In the genomic region with DNA sequence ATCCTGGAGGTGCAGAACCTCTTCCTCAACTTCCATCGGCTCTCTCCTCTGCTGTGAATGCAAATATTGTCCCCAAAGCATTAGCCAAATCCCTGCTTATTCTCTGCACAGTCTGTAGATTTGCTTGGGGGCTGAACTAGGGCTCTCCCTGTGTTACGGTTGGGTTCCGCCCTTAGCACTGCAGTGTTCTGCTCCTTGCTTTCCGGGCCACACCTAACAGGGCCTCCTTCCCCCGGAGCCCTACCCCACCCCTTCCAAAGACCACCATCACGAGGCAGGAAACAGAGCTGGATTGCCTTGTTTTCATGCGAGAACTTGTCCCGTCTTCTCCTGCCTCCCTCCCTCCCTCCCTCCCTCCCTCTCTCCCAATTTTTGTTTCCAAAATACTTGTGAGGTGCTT, we compare ENCODE assay signal across 20 cellular contexts. TPM values are rescaled to one million over a fixed set of nuclear protein-coding genes. Genes with fewer than 3 reads are reported as not detected.
DNase-seq lines count a peak whose midpoint lies in the region; ATAC-seq, FAIRE-seq and TF ChIP-seq lines count a peak whose summit lies in the region.
"Had no signal": no experiment of that assay in that cellular context is flagged by ENCODE, and none has a peak within 500 bp of the region (broad histone marks: within the 10 kb centered on the region; RNA-seq: fewer than 3 reads in every experiment).

No MANE protein-coding gene starts in this region.

- ATAC-seq in HCT116 = 0 out of 2 replicates have a peak, but pooled peaks have one; percentile 9
- no peak for ATAC-seq in HG03159 (IDR thresholded peaks at IDR 0.05; ENCODE audit: unreplicated experiment)

- no peak overlapping the region for H2AFZ ChIP-seq in HCT116 (ENCODE audit: low read depth, low read length, poor library complexity, severe bottlenecking)
- peak overlapping the region; percentile 89 for H2AFZ ChIP-seq in H1 (ENCODE audit: low read length)
- peak overlapping the region; percentile 13 for H2AFZ ChIP-seq in neural progenitor cell (replicated peaks)
- H2AFZ ChIP-seq in GM23248 = no peak overlapping the region

- H3K23ac ChIP-seq in H1 (ENCODE audit: insufficient read length) = no peak overlapping the region

- no peak overlapping the region for H3K4me3 Mint-ChIP-seq in neural progenitor cell
- H3K4me3 Mint-ChIP-seq in immature natural killer cell = no peak overlapping the region
- H3K4me3 Mint-ChIP-seq: CD4-positive, alpha-beta memory T cell; HFFc6 had no signal

- FAIRE-seq in H1 (lab: Jason Lieb, UNC) = no peak
- FAIRE-seq: G401.6, GM12892, GM19239 had no signal

- TF ChIP-seq POLR2A in HCT116 (IDR thresholded peaks at IDR 0.05; ENCODE audit: borderline replicate concordance, extremely low read depth, insufficient read depth, insufficient read length) = no peak
- no peak for TF ChIP-seq POLR2A in H1 (IDR thresholded peaks at IDR 0.05; ENCODE audit: control extremely low read depth in 1 of 2, low read depth in 2 of 2, low read length in 2 of 2)

- H3K9me3 ChIP-seq in HCT116 (ENCODE audit: control insufficient read depth in 1 of 2, insufficient read depth in 1 of 2, low read depth in 1 of 2, low read length in 2 of 2) (no peaks in the 10 kb centered on the region), H1 (ENCODE audit: insufficient read depth in 2 of 2, low read depth in 1 of 2, low read length in 1 of 2) (no peaks in the 10 kb centered on the region), neural progenitor cell (ENCODE audit: low read depth) (no peaks in the 10 kb centered on the region), GM23248 (ENCODE audit: low read depth) (no peaks in the 10 kb centered on the region)

- H3K18ac ChIP-seq in H1 (ENCODE audit: extremely low read depth, low read length) = no peak overlapping the region

- H3K4ac ChIP-seq in H1 (replicated peaks; ENCODE audit: insufficient read length, low read depth, low read length) = no peak overlapping the region

- H3K4me2 ChIP-seq in HCT116 (ENCODE audit: low read length) = no peak overlapping the region
- H3K4me2 ChIP-seq in H1 (ENCODE audit: insufficient read depth in 1 of 2, low read depth in 2 of 2, low read length in 2 of 2) = no peak overlapping the region
- no peak overlapping the region for H3K4me2 ChIP-seq in neural progenitor cell
- no peak overlapping the region for H3K4me2 ChIP-seq in GM23248 (ENCODE audit: unreplicated experiment)

- no peak overlapping the region for H2BK12ac ChIP-seq in H1 (ENCODE audit: low read depth, low read length)

- TF ChIP-seq CTCF in HCT116 (IDR thresholded peaks at IDR 0.05 in 2 of 3, conservative IDR thresholded peaks at IDR 0.05 in 1 of 3; ENCODE audit: borderline replicate concordance in 1 of 3, insufficient read depth in 1 of 3, low read depth in 2 of 3, low read length in 2 of 3) = no peak
- TF ChIP-seq CTCF in H1 (IDR thresholded peaks at IDR 0.05; ENCODE audit: control extremely low read depth in 1 of 3, insufficient read depth in 1 of 3, low read depth in 1 of 3, low read length in 3 of 3) = no peak
- TF ChIP-seq CTCF in neural progenitor cell (IDR thresholded peaks at IDR 0.05) = no peak

- H2BK20ac ChIP-seq in H1 (ENCODE audit: low read length) = no peak overlapping the region

- H3K79me1 ChIP-seq in H1 (ENCODE audit: low read depth, low read length) = no peaks in the 10 kb centered on the region

- H3K4me1 ChIP-seq in HCT116 (ENCODE audit: control insufficient read depth in 1 of 2, insufficient read depth in 2 of 2, low read length in 2 of 2) (no peaks in the 10 kb centered on the region), H1 (replicated peaks in 1 of 4; ENCODE audit: control insufficient read depth in 3 of 4, insufficient read depth in 4 of 4, low read length in 3 of 4) (peaks cover 0 to 3% (median 0%) of the 10 kb centered on the region in 4 experiments; a peak in 1 of 7 replicates), neural progenitor cell (peaks cover 5% of the 10 kb centered on the region), GM23248 (ENCODE audit: insufficient read depth) (no peaks in the 10 kb centered on the region)

- TF ChIP-seq EP300 in H1 (IDR thresholded peaks at IDR 0.05; ENCODE audit: borderline replicate concordance in 1 of 2, low read depth in 2 of 2, low read length in 2 of 2) = no peak

- no peak overlapping the region for H4K91ac ChIP-seq in H1 (replicated peaks; ENCODE audit: insufficient read length, low read length)

- WGBS in H1 (ENCODE audit: extremely low coverage in 1 of 2, insufficient coverage in 1 of 2, insufficient read length in 1 of 2, insufficient replicate concordance in 2 of 2, low coverage in 1 of 2, low lambda C conversion rate in 2 of 2, missing lambda C conversion rate in 1 of 2), 2 experiments = 74% methylated on average over 4 of the region's 8 CpGs; no CpG with 5 or more reads in 1 of the 2 experiments
- 37 to 46% methylated on average over 5 to 8 of the region's 8 CpGs for WGBS in GM23248 (ENCODE audit: low coverage in 1 of 2, low lambda C conversion rate in 2 of 2, missing lambda C conversion rate in 2 of 2), 2 experiments

- H4K5ac ChIP-seq in H1 (ENCODE audit: insufficient read length, low read depth, low read length) = no peak overlapping the region

- peaks cover 1% of the 10 kb centered on the region; the same call in 1 of the 2 replicates for H3K23me2 ChIP-seq in H1 (ENCODE audit: low read depth, low read length)

- H3K4me1 Mint-ChIP-seq in neural progenitor cell = peaks cover 6% of the 10 kb centered on the region
- no peaks in the 10 kb centered on the region for H3K4me1 Mint-ChIP-seq in immature natural killer cell
- H3K4me1 Mint-ChIP-seq: CD4-positive, alpha-beta memory T cell had no signal

- no peaks in the 10 kb centered on the region for H3K36me3 ChIP-seq in HCT116 (ENCODE audit: control insufficient read depth in 1 of 2, insufficient read depth in 2 of 2, low read length in 2 of 2)
- H3K36me3 ChIP-seq in H1 (ENCODE audit: control insufficient read depth in 2 of 4, insufficient read depth in 4 of 4, low read length in 3 of 4) = no peaks in the 10 kb centered on the region
- no peaks in the 10 kb centered on the region for H3K36me3 ChIP-seq in neural progenitor cell
- H3K36me3 ChIP-seq in GM23248 (ENCODE audit: low read depth) = no peaks in the 10 kb centered on the region

- H3K27ac ChIP-seq in HCT116 (ENCODE audit: low read depth, low read length) (no peak overlapping the region), H1 (ENCODE audit: low read depth, low read length) (no peak overlapping the region), neural progenitor cell (no peak overlapping the region), GM23248 (no peak overlapping the region)

- CTCF ChIA-PET in HCT116 (lab: Charles Lee) = no interaction called here
- CTCF ChIA-PET in H1 (lab: Charles Lee; ENCODE audit: partially characterized antibody) = interaction anchor here (0.6 to 2.2 kb wide), 7 partner anchors 12 to 148 kb away, joined by 3 to 5 read pairs (median 3); no protein-coding TSS in a partner anchor

- H3K9me3 Mint-ChIP-seq in neural progenitor cell = no peaks in the 10 kb centered on the region
- H3K9me3 Mint-ChIP-seq in immature natural killer cell = no peaks in the 10 kb centered on the region
- H3K9me3 Mint-ChIP-seq: CD4-positive, alpha-beta memory T cell; HFFc6 had no signal

- H3K56ac ChIP-seq in H1 (replicated peaks; ENCODE audit: insufficient read length, low read depth, low read length) = no peak overlapping the region

- RAD21 ChIA-PET in HCT116 (lab: Charles Lee; ENCODE audit: low non-redundant PET in 1 of 2, low total read pairs in 2 of 2, uncharacterized antibody in 2 of 2, unreplicated experiment in 2 of 2) = no interaction called here

- H3K36me3 Mint-ChIP-seq in neural progenitor cell (no peaks in the 10 kb centered on the region), immature natural killer cell (no peaks in the 10 kb centered on the region)
- H3K36me3 Mint-ChIP-seq: CD4-positive, alpha-beta memory T cell had no signal

- H3K9ac ChIP-seq in HCT116 (ENCODE audit: low read length) (no peak overlapping the region), H1 (replicated peaks in 1 of 4; ENCODE audit: extremely low read depth in 1 of 4, low read depth in 3 of 4, low read length in 3 of 4) (no peak overlapping the region), neural progenitor cell (no peak overlapping the region), GM23248 (no peak overlapping the region)

- H3K79me2 ChIP-seq in HCT116 (ENCODE audit: insufficient read depth, low read length) (no peaks in the 10 kb centered on the region), H1 (ENCODE audit: control insufficient read depth in 1 of 2, insufficient read depth in 2 of 2, low read length in 2 of 2) (no peaks in the 10 kb centered on the region), neural progenitor cell (ENCODE audit: low read depth) (no peaks in the 10 kb centered on the region), GM23248 (ENCODE audit: insufficient read depth) (no peaks in the 10 kb centered on the region)

- peaks cover 15% of the 10 kb centered on the region for H3K27me3 Mint-ChIP-seq in neural progenitor cell (ENCODE audit: insufficient read depth, low read depth)
- peaks cover 0 to 8% (median 6%) of the 10 kb centered on the region in 3 donors for H3K27me3 Mint-ChIP-seq in immature natural killer cell (ENCODE audit: low read depth in 3 of 3)

- no peak overlapping the region for H2BK120ac ChIP-seq in H1 (replicated peaks; ENCODE audit: low read depth, low read length)

- H4K8ac ChIP-seq in H1 (ENCODE audit: extremely low read depth, insufficient read depth, low read length) = no peak overlapping the region

- no peak overlapping the region for H2AK5ac ChIP-seq in H1 (ENCODE audit: low read depth, low read length)

- POLR2A ChIA-PET in HCT116 (lab: Charles Lee) = no interaction called here
- POLR2A ChIA-PET in H1 (lab: Charles Lee; ENCODE audit: partially characterized antibody) = interaction anchor here (1.6 kb wide), 1 partner anchor 30 kb away, joined by 4 read pairs; no protein-coding TSS in a partner anchor

- H3K27ac Mint-ChIP-seq in neural progenitor cell (no peak overlapping the region), immature natural killer cell (no peak overlapping the region)
- H3K27ac Mint-ChIP-seq: CD4-positive, alpha-beta memory T cell; HFFc6 had no signal

- no peaks in the 10 kb centered on the region for H4K20me1 ChIP-seq in HCT116 (ENCODE audit: insufficient read depth)
- H4K20me1 ChIP-seq in H1 (replicated peaks in 1 of 2; ENCODE audit: control insufficient read depth in 1 of 2, insufficient read depth in 2 of 2, low read length in 2 of 2) = no peaks in the 10 kb centered on the region
- no peaks in the 10 kb centered on the region for H4K20me1 ChIP-seq in neural progenitor cell (ENCODE audit: low read depth)
- H4K20me1 ChIP-seq in GM23248 (ENCODE audit: insufficient read depth) = no peaks in the 10 kb centered on the region

- H2BK5ac ChIP-seq in H1 (ENCODE audit: low read depth, low read length) = no peak overlapping the region

- H3K4me3 ChIP-seq in HCT116 (replicated peaks in 1 of 2; ENCODE audit: low read depth in 1 of 2, low read length in 2 of 2) (no peak overlapping the region), H1 (ENCODE audit: extremely low read depth in 1 of 4, insufficient read depth in 2 of 4, low read depth in 3 of 4, low read length in 4 of 4) (no peak overlapping the region), neural progenitor cell (no peak overlapping the region), GM23248 (no peak overlapping the region)

- intact Hi-C loops in HCT116 (cut with micrococcal nuclease) = no loop called here

- TF ChIP-seq RAD21 in HCT116 (IDR thresholded peaks at IDR 0.05; ENCODE audit: low read depth) (no peak), H1 (IDR thresholded peaks at IDR 0.05 in 1 of 2, conservative IDR thresholded peaks at IDR 0.05 in 1 of 2; ENCODE audit: low read depth in 2 of 2, low read length in 2 of 2) (no peak)

- H2BK15ac ChIP-seq in H1 (ENCODE audit: low read length) = no peak overlapping the region

- H3K14ac ChIP-seq in H1 (ENCODE audit: insufficient read length) = no peak overlapping the region

- DNase-seq in HCT116 (ENCODE audit: low read depth, low spot score) = no peak
- no peak for DNase-seq in H1 (ENCODE audit: low read depth in 1 of 2, low spot score in 2 of 2)
- no peak for DNase-seq in neural progenitor cell (ENCODE audit: low spot score)
- DNase-seq in activated CD8-positive, alpha-beta memory T cell treated with anti-CD3 and anti-CD28 coated beads for 24 hours = no peak
- no peak for DNase-seq in GM23248
- no peak for DNase-seq in immature natural killer cell
- DNase-seq: C1 segment of cervical spinal cord; Calu3; CD4-positive, alpha-beta memory T cell; COR-L47; DND-41; GOT3; H7; HFFc6 had no signal

- H3F3A ChIP-seq in neural progenitor cell (ENCODE audit: low read depth) = no peaks in the 10 kb centered on the region
- no peaks in the 10 kb centered on the region for H3F3A ChIP-seq in GM23248 (ENCODE audit: insufficient read depth)

- no TSS peak for BruUV-seq in HCT116 (replicated peaks; lab: Mats Ljungman, UMichigan)

- in situ Hi-C loops in GM23248 (cut with MboI) = no loop called here

- H3K9me2 ChIP-seq in HCT116 (ENCODE audit: insufficient read depth) = no peaks in the 10 kb centered on the region
- H3K9me2 ChIP-seq in GM23248 (ENCODE audit: insufficient read depth) = no peaks in the 10 kb centered on the region

- H3K27me3 ChIP-seq in HCT116 (ENCODE audit: insufficient read depth, low read length) = no peaks in the 10 kb centered on the region
- no peaks in the 10 kb centered on the region; a peak in 3 of 7 replicates for H3K27me3 ChIP-seq in H1 (replicated peaks in 1 of 4; ENCODE audit: control insufficient read depth in 3 of 4, extremely low read depth in 1 of 4, insufficient read depth in 3 of 4, low read length in 3 of 4)
- H3K27me3 ChIP-seq in neural progenitor cell = no peaks in the 10 kb centered on the region
- peaks cover 27% of the 10 kb centered on the region for H3K27me3 ChIP-seq in GM23248 (replicated peaks; ENCODE audit: insufficient read depth)

RNA-seq across cellular contexts. Expression of a gene that starts 36.5 kb away (rescaled TPM):
- 59.5 TPM for total RNA-seq in HCT116 (2021; ENCODE audit: unreplicated experiment)
- polyA plus RNA-seq in HCT116 (2012) = 51.5 and 64.6 TPM in 2 replicates
- total RNA-seq in H1 (2021; fragmentation: NEBNext Ultra II Directional; extraction: Animal tissue kit (Norgen Biotek cat#: 25700)) = 17.2 and 20.6 TPM in 2 replicates
- 16.3 and 18.5 TPM in 2 replicates for polyA plus RNA-seq in H1 (2011; rRNA removed)
- 23.0 TPM for polyA plus RNA-seq in H1 (2011; cell fraction: cytosol; rRNA removed)
- 58.1 TPM for polyA plus RNA-seq in H1 (2011; cell fraction: nucleus; rRNA removed)
- 16.1 to 20.2 TPM (median 19.5 TPM) in 4 replicates for polyA plus RNA-seq in H1 (2012, experiment 1 of 2)
- 14.8 TPM for polyA plus RNA-seq in H1 (2012, experiment 2 of 2)
- polyA plus RNA-seq in H1 (2013, experiment 1 of 2) = 24.6 TPM
- 20.8 TPM for polyA plus RNA-seq in H1 (2013, experiment 2 of 2)
- 18.4 and 19.7 TPM in 2 replicates for polyA minus RNA-seq in H1 (2011; rRNA and poly(A)+ RNA removed)
- 13.3 TPM for polyA minus RNA-seq in H1 (2011; cell fraction: cytosol; rRNA and poly(A)+ RNA removed)
- 17.9 TPM for polyA minus RNA-seq in H1 (2011; cell fraction: nucleus; rRNA and poly(A)+ RNA removed)
- 12.4 and 15.3 TPM in 2 replicates for total RNA-seq in neural progenitor cell (ENCODE audit: low replicate concordance)
- total RNA-seq in GM23248 (2014; rRNA removed; shearing (Covaris generic)) = 22.8 and 37.6 TPM in 2 replicates
- polyA plus RNA-seq in GM23248 (2016; fragmentation: Nextera tagmentation; extraction: Ambion mirVana) = 12.6 and 13.1 TPM in 2 replicates
- polyA plus RNA-seq in immature natural killer cell = 10 to 100 TPM; 12.5 to 21.0 (median 13.2) TPM

RNA-seq across cellular contexts. Expression of a gene that starts 51.0 kb away (rescaled TPM):
- not detected for total RNA-seq in HCT116 (2021; ENCODE audit: unreplicated experiment)
- not detected in 2 replicates for polyA plus RNA-seq in HCT116 (2012)
- total RNA-seq in H1 (2021; fragmentation: NEBNext Ultra II Directional; extraction: Animal tissue kit (Norgen Biotek cat#: 25700)) = not detected in 2 replicates
- polyA plus RNA-seq in H1 (2011; rRNA removed) = not detected in 2 replicates
- not detected for polyA plus RNA-seq in H1 (2011; cell fraction: cytosol; rRNA removed)
- polyA plus RNA-seq in H1 (2011; cell fraction: nucleus; rRNA removed) = not detected
- polyA plus RNA-seq in H1 (2012, experiment 1 of 2) = not detected in 4 replicates
- not detected for polyA plus RNA-seq in H1 (2012, experiment 2 of 2)
- not detected for polyA plus RNA-seq in H1 (2013, experiment 1 of 2)
- polyA plus RNA-seq in H1 (2013, experiment 2 of 2) = not detected
- not detected in 2 replicates for polyA minus RNA-seq in H1 (2011; rRNA and poly(A)+ RNA removed)
- not detected for polyA minus RNA-seq in H1 (2011; cell fraction: cytosol; rRNA and poly(A)+ RNA removed)
- not detected for polyA minus RNA-seq in H1 (2011; cell fraction: nucleus; rRNA and poly(A)+ RNA removed)
- total RNA-seq in neural progenitor cell (ENCODE audit: low replicate concordance) = not detected in 2 replicates
- total RNA-seq in GM23248 (2014; rRNA removed; shearing (Covaris generic)) = not detected in 2 replicates
- polyA plus RNA-seq in GM23248 (2016; fragmentation: Nextera tagmentation; extraction: Ambion mirVana) = not detected in 2 replicates
- not detected for polyA plus RNA-seq in immature natural killer cell
- total RNA-seq: A673; Calu3; CD4-positive, alpha-beta memory T cell; H7; HFFc6 had no signal
- polyA plus RNA-seq: BJ had no signal

Comparison
In these comparisons a context has a peak if more than half of its experiments do, and no peak if none do; other contexts are left out.
1. H2AFZ ChIP-seq: peak in H1 (single experiment) and neural progenitor cell (single experiment); none in HCT116 (single experiment) and GM23248 (single experiment).